In genomic region chr17:65137076-65137935, GRCh38 we compare ENCODE assay signal across 8 cellular contexts.
A peak's percentile ranks its signal among the peaks of the same experiment; 100 is the strongest.
DNase-seq lines count a peak whose midpoint lies in the region; ATAC-seq and TF ChIP-seq lines count a peak whose summit lies in the region.

Gene RGS9 (plus strand): TSS chr17:65137370. CDS start chr17:65137541, 171 bp downstream.

- peaks cover 39% of the 10 kb centered on the region for H3K4me1 ChIP-seq in DND-41 (ENCODE audit: insufficient read depth, low read length)
- peaks cover 10% of the 10 kb centered on the region for H3K4me1 ChIP-seq in KMS-11 (ENCODE audit: low read depth, poor library complexity, severe bottlenecking)
- peaks cover 7 to 11% of the 10 kb centered on the region in 2 experiments for H3K4me1 ChIP-seq in neutrophil (ENCODE audit: control insufficient read depth in 1 of 2, insufficient read depth in 1 of 2, low read depth in 1 of 2, low read length in 1 of 2)

- POLR2A ChIA-PET in RWPE1 (lab: Yijun Ruan, JAX; ENCODE audit: low non-redundant PET), result no interaction called here

- H3K9ac ChIP-seq in DND-41 (ENCODE audit: low read depth, low read length) (peak within 1 kb of the TSS; percentile 59), KMS-11 (no peak within 1 kb of the TSS)

- peaks cover 19% of the 10 kb centered on the region for H3K79me2 ChIP-seq in DND-41 (ENCODE audit: insufficient read depth, low read length)
- no peaks in the 10 kb centered on the region for H3K79me2 ChIP-seq in KMS-11 (ENCODE audit: insufficient read depth, low read depth)

- CTCF ChIA-PET in RWPE1 (lab: Yijun Ruan, JAX), result interaction anchor here (0.6 to 1.6 kb wide), 19 partner anchors 8 to 1863 kb away, joined by 3 to 6 read pairs (median 3); no protein-coding TSS in a partner anchor

- H2AFZ ChIP-seq in DND-41 (ENCODE audit: low read depth, low read length) (peak within 1 kb of the TSS; percentile 64), KMS-11 (ENCODE audit: low read depth) (peak within 1 kb of the TSS; percentile 31)

- H3K4me2 ChIP-seq in DND-41 (ENCODE audit: insufficient read depth, low read length), result peak within 1 kb of the TSS; percentile 89
- H3K4me2 ChIP-seq in KMS-11, result peak within 1 kb of the TSS; percentile 21

- peak; percentile 97 for ATAC-seq in DND-41 (ENCODE audit: insufficient read depth, low read depth)
- ATAC-seq in GM21737 (IDR thresholded peaks at IDR 0.05; ENCODE audit: unreplicated experiment), result peak; percentile 93

- H3K36me3 ChIP-seq in DND-41 (ENCODE audit: insufficient read depth, low read length) (no peaks in the 10 kb centered on the region), KMS-11 (ENCODE audit: insufficient read depth) (no peaks in the 10 kb centered on the region), neutrophil (no peaks in the 10 kb centered on the region)

- H3K27me3 ChIP-seq in DND-41 (ENCODE audit: insufficient read depth, low read length, poor library complexity) (peaks cover 7% of the 10 kb centered on the region), KMS-11 (ENCODE audit: insufficient read depth, low read depth) (peaks cover 12% of the 10 kb centered on the region; the same call in 1 of the 2 replicates), neutrophil (peaks cover 68% of the 10 kb centered on the region)

- H3K27ac ChIP-seq in DND-41 (ENCODE audit: low read length) (peak within 1 kb of the TSS; percentile 49), KMS-11 (no peak within 1 kb of the TSS), RWPE1 (no peak within 1 kb of the TSS), neutrophil (no peak within 1 kb of the TSS), substantia nigra (ENCODE audit: low read depth, low read length, poor library complexity, severe bottlenecking) (no peak within 1 kb of the TSS)

- TF ChIP-seq CTCF in DND-41 (IDR thresholded peaks at IDR 0.05; ENCODE audit: borderline replicate concordance, extremely low read depth, low read length, poor library complexity, severe bottlenecking), result peak; percentile 99
- TF ChIP-seq CTCF in KMS-11 (conservative IDR thresholded peaks at IDR 0.05; ENCODE audit: low read depth, low read length), result peak; percentile 95
- peak; percentile 98 for TF ChIP-seq CTCF in RWPE1 (conservative IDR thresholded peaks at IDR 0.05; ENCODE audit: low read depth)
- TF ChIP-seq CTCF in neutrophil (IDR thresholded peaks at IDR 0.05), result peak; percentile 96

- H4K20me1 ChIP-seq in DND-41 (ENCODE audit: insufficient read depth, low read length), result no peaks in the 10 kb centered on the region
- H4K20me1 ChIP-seq in KMS-11 (ENCODE audit: insufficient read depth), result no peaks in the 10 kb centered on the region

- H3K4me3 ChIP-seq in DND-41 (ENCODE audit: low read depth in 1 of 2, low read length in 2 of 2) (peak within 1 kb of the TSS; percentile 24 to 63), KMS-11 (IDR thresholded peaks at IDR 0.05; ENCODE audit: insufficient read depth, low read depth, low read length) (no peak within 1 kb of the TSS), neutrophil (ENCODE audit: low read depth in 1 of 2, low read length in 1 of 2) (peak within 1 kb of the TSS; percentile 0 to 55)

- DNase-seq in DND-41, result peak; percentile 89
- DNase-seq in RWPE1 (ENCODE audit: low spot score), result peak; percentile 69
- peak; percentile 80 for DNase-seq in activated gamma-delta T cell (lab: John Stamatoyannopoulos, UW)
- peak; percentile 91 for DNase-seq in germinal center (ENCODE audit: low spot score)
- peak; percentile 29 to 93 (median 76) for DNase-seq in substantia nigra (lab: John Stamatoyannopoulos, UW)

- H3K9me3 ChIP-seq in DND-41 (ENCODE audit: insufficient read depth, low read length, severe bottlenecking) (no peaks in the 10 kb centered on the region), neutrophil (no peaks in the 10 kb centered on the region)
